17 cellular contexts compared by ENCODE assay signal in the genomic region with DNA sequence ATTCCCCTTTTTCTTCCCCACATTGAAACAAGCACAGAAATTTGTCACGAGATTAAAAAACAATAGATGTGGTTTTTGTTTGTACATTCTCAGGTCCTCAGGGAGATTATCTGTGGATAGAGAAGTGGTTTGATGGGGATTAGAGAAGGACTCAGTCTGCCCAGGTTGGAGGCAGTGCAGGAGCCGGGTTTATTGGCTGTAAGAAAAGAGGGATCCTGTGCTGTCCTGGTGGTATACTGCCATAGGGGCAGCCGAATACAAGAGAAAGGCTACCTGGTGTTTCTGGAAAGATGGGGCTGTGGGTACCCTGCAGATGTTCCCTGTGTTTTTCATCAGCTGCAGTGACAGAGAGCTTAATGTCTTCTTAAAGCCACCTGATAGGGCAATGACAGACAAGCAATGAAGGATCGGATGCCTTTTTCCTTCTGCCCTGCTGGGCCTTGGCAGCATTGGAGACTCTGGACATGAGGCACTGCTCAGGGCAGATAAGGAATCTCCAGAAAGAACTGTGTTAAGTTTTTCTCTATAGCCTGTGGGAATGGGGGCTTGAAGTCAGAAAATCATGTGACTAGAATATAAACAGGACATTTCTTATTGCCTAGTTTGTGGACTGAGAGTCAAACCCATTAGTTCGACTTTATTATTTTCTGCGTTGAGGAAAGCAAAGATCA. TPM values are rescaled to one million over a fixed set of nuclear protein-coding genes. Genes with fewer than 3 reads are reported as not detected.
DNase-seq lines count a peak whose midpoint lies in the region; ATAC-seq, FAIRE-seq and TF ChIP-seq lines count a peak whose summit lies in the region.
"Had no signal": no experiment of that assay in that cellular context is flagged by ENCODE, and none has a peak within 500 bp of the region (broad histone marks: within the 10 kb centered on the region; RNA-seq: fewer than 3 reads in every experiment).

No MANE protein-coding gene starts in this region.

- WGBS in H1 (ENCODE audit: extremely low coverage in 1 of 2, insufficient coverage in 1 of 2, insufficient read length in 1 of 2, insufficient replicate concordance in 2 of 2, low coverage in 1 of 2, low lambda C conversion rate in 2 of 2, missing lambda C conversion rate in 1 of 2), 2 experiments, result 76% methylated on average over 6 of the region's 6 CpGs; no CpG with 5 or more reads in 1 of the 2 experiments
- 82 to 83% methylated on average over 6 of the region's 6 CpGs for WGBS in aorta, 2 donors

- TF ChIP-seq EP300 in H1 (IDR thresholded peaks at IDR 0.05; ENCODE audit: borderline replicate concordance in 1 of 2, low read depth in 2 of 2, low read length in 2 of 2), result no peak

- no peaks in the 10 kb centered on the region for H3K27me3 Mint-ChIP-seq in Caco-2 (ENCODE audit: insufficient read depth, unreplicated experiment)

- H2BK5ac ChIP-seq in H1 (ENCODE audit: low read depth, low read length), result no peak overlapping the region

- H2AFZ ChIP-seq in H1 (ENCODE audit: low read length) (no peak overlapping the region), neuron (ENCODE audit: low read depth, low read length) (peak overlapping the region; percentile 22)

- H3K27ac Mint-ChIP-seq in Caco-2 (ENCODE audit: unreplicated experiment), result no peak overlapping the region

- H2BK15ac ChIP-seq in H1 (ENCODE audit: low read length), result no peak overlapping the region

- ATAC-seq in HG03135 (IDR thresholded peaks at IDR 0.05; ENCODE audit: unreplicated experiment) (no peak), GM19397 (IDR thresholded peaks at IDR 0.05; ENCODE audit: unreplicated experiment) (no peak), aorta (ENCODE audit: low FRiP score) (no peak)

- peaks cover 6% of the 10 kb centered on the region for H3K4me1 Mint-ChIP-seq in Caco-2 (ENCODE audit: low read depth, unreplicated experiment)
- H3K4me1 Mint-ChIP-seq: CD8-positive, alpha-beta memory T cell had no signal

- H3K14ac ChIP-seq in H1 (ENCODE audit: insufficient read length), result no peak overlapping the region

- H2BK20ac ChIP-seq in H1 (ENCODE audit: low read length), result peak overlapping the region; percentile 21; the same call in 1 of the 2 replicates

- H4K8ac ChIP-seq in H1 (ENCODE audit: extremely low read depth, insufficient read depth, low read length), result no peak overlapping the region

- H3K9ac ChIP-seq in H1 (replicated peaks in 1 of 4; ENCODE audit: extremely low read depth in 1 of 4, low read depth in 3 of 4, low read length in 3 of 4), result no peak overlapping the region

- no peaks in the 10 kb centered on the region for H3K9me3 Mint-ChIP-seq in Caco-2 (ENCODE audit: unreplicated experiment)
- H3K9me3 Mint-ChIP-seq: CD8-positive, alpha-beta memory T cell had no signal

- POLR2A ChIA-PET in Caco-2 (lab: Charles Lee) (no interaction called here), H1 (lab: Charles Lee; ENCODE audit: partially characterized antibody) (no interaction called here)

- no peak overlapping the region for H2AK5ac ChIP-seq in H1 (ENCODE audit: low read depth, low read length)

- no peak overlapping the region for H3K4me3 ChIP-seq in Caco-2 (ENCODE audit: low read depth, low read length)
- H3K4me3 ChIP-seq in H1 (ENCODE audit: extremely low read depth in 1 of 4, insufficient read depth in 2 of 4, low read depth in 3 of 4, low read length in 4 of 4), result no peak overlapping the region
- no peak overlapping the region for H3K4me3 ChIP-seq in neuron (ENCODE audit: low read length)
- H3K4me3 ChIP-seq in aorta (ENCODE audit: low read length in 2 of 2), result no peak overlapping the region

- H3K4me1 ChIP-seq in Caco-2 (peaks cover 13% of the 10 kb centered on the region; the same call in 1 of the 2 replicates), H1 (replicated peaks in 1 of 4; ENCODE audit: control insufficient read depth in 3 of 4, insufficient read depth in 4 of 4, low read length in 3 of 4) (peaks cover 2 to 15% (median 9%) of the 10 kb centered on the region in 4 experiments; a peak in 5 of 7 replicates), neuron (ENCODE audit: insufficient read depth, low read length) (no peaks in the 10 kb centered on the region), aorta (ENCODE audit: control insufficient read depth in 1 of 2, insufficient read depth in 2 of 2, low read length in 2 of 2) (no peaks in the 10 kb centered on the region)

- H3K9me3 ChIP-seq in Caco-2 (no peaks in the 10 kb centered on the region), H1 (ENCODE audit: insufficient read depth in 2 of 2, low read depth in 1 of 2, low read length in 1 of 2) (no peaks in the 10 kb centered on the region), neuron (ENCODE audit: low read length) (no peaks in the 10 kb centered on the region), aorta (ENCODE audit: control insufficient read depth, low read length) (no peaks in the 10 kb centered on the region)

- FAIRE-seq in H1 (lab: Jason Lieb, UNC), result no peak

- CTCF ChIA-PET in Caco-2 (lab: Charles Lee), result no interaction called here
- CTCF ChIA-PET in H1 (lab: Charles Lee; ENCODE audit: partially characterized antibody), result interaction anchor here (0.5 to 1.1 kb wide), 2 partner anchors 16 to 1876 kb away, joined by 3 to 4 read pairs; no protein-coding TSS in a partner anchor

- no peaks in the 10 kb centered on the region for H3K79me2 ChIP-seq in H1 (ENCODE audit: control insufficient read depth in 1 of 2, insufficient read depth in 2 of 2, low read length in 2 of 2)

- no peaks in the 10 kb centered on the region for H3K79me1 ChIP-seq in H1 (ENCODE audit: low read depth, low read length)

- TSS peak; percentile 55 for BruUV-seq in Caco-2 (replicated peaks; lab: Mats Ljungman, UMichigan)

- H3K4me2 ChIP-seq in H1 (ENCODE audit: insufficient read depth in 1 of 2, low read depth in 2 of 2, low read length in 2 of 2), result no peak overlapping the region; a peak in 1 of 4 replicates

- no peak overlapping the region for H3K56ac ChIP-seq in H1 (replicated peaks; ENCODE audit: insufficient read length, low read depth, low read length)

- H3K18ac ChIP-seq in H1 (ENCODE audit: extremely low read depth, low read length), result no peak overlapping the region

- no peak overlapping the region for H3K23ac ChIP-seq in H1 (ENCODE audit: insufficient read length)

- H3K27ac ChIP-seq in H1 (ENCODE audit: low read depth, low read length), result no peak overlapping the region
- no peak overlapping the region for H3K27ac ChIP-seq in aorta (ENCODE audit: low read depth in 1 of 2, low read length in 2 of 2)

- no peak for TF ChIP-seq RAD21 in H1 (IDR thresholded peaks at IDR 0.05 in 1 of 2, conservative IDR thresholded peaks at IDR 0.05 in 1 of 2; ENCODE audit: low read depth in 2 of 2, low read length in 2 of 2)

- no peak overlapping the region for H3K4me3 Mint-ChIP-seq in Caco-2 (ENCODE audit: unreplicated experiment)
- H3K4me3 Mint-ChIP-seq: CD8-positive, alpha-beta memory T cell had no signal

- H4K91ac ChIP-seq in H1 (replicated peaks; ENCODE audit: insufficient read length, low read length), result no peak overlapping the region

- H3K27me3 ChIP-seq in Caco-2 (replicated peaks; ENCODE audit: control insufficient read depth, insufficient read depth, low read length), result no peaks in the 10 kb centered on the region
- no peaks in the 10 kb centered on the region for H3K27me3 ChIP-seq in H1 (replicated peaks in 1 of 4; ENCODE audit: control insufficient read depth in 3 of 4, extremely low read depth in 1 of 4, insufficient read depth in 3 of 4, low read length in 3 of 4)
- H3K27me3 ChIP-seq in neuron (ENCODE audit: insufficient read depth, low read length), result no peaks in the 10 kb centered on the region
- no peaks in the 10 kb centered on the region for H3K27me3 ChIP-seq in aorta (ENCODE audit: control insufficient read depth in 1 of 2, insufficient read depth in 2 of 2, low read length in 1 of 2)

- no peak overlapping the region for H2BK12ac ChIP-seq in H1 (ENCODE audit: low read depth, low read length)

- H3K36me3 ChIP-seq in Caco-2 (ENCODE audit: control insufficient read depth, insufficient read depth, low read length), result no peaks in the 10 kb centered on the region
- H3K36me3 ChIP-seq in H1 (ENCODE audit: control insufficient read depth in 2 of 4, insufficient read depth in 4 of 4, low read length in 3 of 4), result no peaks in the 10 kb centered on the region
- no peaks in the 10 kb centered on the region for H3K36me3 ChIP-seq in neuron (ENCODE audit: insufficient read depth, low read length)
- no peaks in the 10 kb centered on the region for H3K36me3 ChIP-seq in aorta (ENCODE audit: control insufficient read depth in 1 of 2, insufficient read depth in 2 of 2, low read length in 1 of 2)

- DNase-seq in Caco-2 (no peak), NCI-H524 (lab: John Stamatoyannopoulos, UW) (peak; percentile 12 to 63), H1 (ENCODE audit: low read depth in 1 of 2, low spot score in 2 of 2) (no peak), T-helper 2 cell (no peak), aorta (no peak)
- DNase-seq: ACHN; CD8-positive, alpha-beta memory T cell; Karpas-422; NCI-H1417 treated with DMSO at 0.1 percent for 48 hours; NCI-H2029 treated with DMSO at 0.1 percent for 48 hours; NCI-H526; NK-92 treated with Interleukin-12 subunit alpha and Interleukin-12 subunit beta, amount 100 ng/mL, for 24 hours; SHP77 had no signal

- H2BK120ac ChIP-seq in H1 (replicated peaks; ENCODE audit: low read depth, low read length), result peak overlapping the region; percentile 34

- no peak overlapping the region for H4K5ac ChIP-seq in H1 (ENCODE audit: insufficient read length, low read depth, low read length)

- no peak for TF ChIP-seq CTCF in Caco-2 (IDR thresholded peaks at IDR 0.05; ENCODE audit: insufficient read depth in 1 of 2, low read depth in 1 of 2, low read length in 1 of 2, severe bottlenecking in 1 of 2, unreplicated experiment in 1 of 2)
- TF ChIP-seq CTCF in H1 (IDR thresholded peaks at IDR 0.05; ENCODE audit: control extremely low read depth in 1 of 3, insufficient read depth in 1 of 3, low read depth in 1 of 3, low read length in 3 of 3), result no peak

- no peaks in the 10 kb centered on the region for H3K36me3 Mint-ChIP-seq in Caco-2 (ENCODE audit: insufficient read depth, unreplicated experiment)
- H3K36me3 Mint-ChIP-seq: CD8-positive, alpha-beta memory T cell had no signal

- no peak overlapping the region for H3K4ac ChIP-seq in H1 (replicated peaks; ENCODE audit: insufficient read length, low read depth, low read length)

- no peak for TF ChIP-seq POLR2A in H1 (IDR thresholded peaks at IDR 0.05; ENCODE audit: control extremely low read depth in 1 of 2, low read depth in 2 of 2, low read length in 2 of 2)

- no peaks in the 10 kb centered on the region for H3K23me2 ChIP-seq in H1 (ENCODE audit: low read depth, low read length)

- no peaks in the 10 kb centered on the region for H4K20me1 ChIP-seq in H1 (replicated peaks in 1 of 2; ENCODE audit: control insufficient read depth in 1 of 2, insufficient read depth in 2 of 2, low read length in 2 of 2)

- intact Hi-C loops in Caco-2 (cut with micrococcal nuclease; ENCODE audit: unreplicated experiment), result no loop called here
- intact Hi-C loops in aorta (cut with DNase I), result no loop called here

RNA-seq across cellular contexts. Expression of a gene that starts 18.1 kb away (rescaled TPM):
- not detected in 2 replicates for total RNA-seq in Caco-2 (2022)
- 0.25 and 0.45 TPM in 2 replicates for total RNA-seq in H1 (2021; fragmentation: NEBNext Ultra II Directional; extraction: Animal tissue kit (Norgen Biotek cat#: 25700))
- 0.71 and 1.0 TPM in 2 replicates for polyA plus RNA-seq in H1 (2011; rRNA removed)
- 0.74 TPM for polyA plus RNA-seq in H1 (2011; cell fraction: cytosol; rRNA removed)
- 1.8 TPM for polyA plus RNA-seq in H1 (2011; cell fraction: nucleus; rRNA removed)
- 0.28 to 0.93 TPM (median 0.81 TPM) in 4 replicates for polyA plus RNA-seq in H1 (2012, experiment 1 of 2)
- polyA plus RNA-seq in H1 (2012, experiment 2 of 2), result not detected
- polyA plus RNA-seq in H1 (2013, experiment 1 of 2), result 0.49 TPM
- polyA plus RNA-seq in H1 (2013, experiment 2 of 2), result 0.77 TPM
- 10.0 and 11.1 TPM in 2 replicates for polyA minus RNA-seq in H1 (2011; rRNA and poly(A)+ RNA removed)
- 1.3 TPM for polyA minus RNA-seq in H1 (2011; cell fraction: cytosol; rRNA and poly(A)+ RNA removed)
- polyA minus RNA-seq in H1 (2011; cell fraction: nucleus; rRNA and poly(A)+ RNA removed), result 28.5 TPM
- total RNA-seq in aorta, result 1 to 10 TPM; 1.2 to 4.2 TPM
- polyA plus RNA-seq in aorta, result under 1 TPM in 1 of 2 donors, not detected in 1; 0.88 TPM
- total RNA-seq: CD8-positive, alpha-beta memory T cell; H4 had no signal

Comparison
In these comparisons a context has a peak if more than half of its experiments do, and no peak if none do; other contexts are left out.
1. DNase-seq: peak in NCI-H524 (2 of 2); none in Caco-2 (0 of 2), H1 (0 of 2), T-helper 2 cell (0 of 5) and aorta (0 of 2).